5 cellular contexts compared by ENCODE assay signal in the genomic region with DNA sequence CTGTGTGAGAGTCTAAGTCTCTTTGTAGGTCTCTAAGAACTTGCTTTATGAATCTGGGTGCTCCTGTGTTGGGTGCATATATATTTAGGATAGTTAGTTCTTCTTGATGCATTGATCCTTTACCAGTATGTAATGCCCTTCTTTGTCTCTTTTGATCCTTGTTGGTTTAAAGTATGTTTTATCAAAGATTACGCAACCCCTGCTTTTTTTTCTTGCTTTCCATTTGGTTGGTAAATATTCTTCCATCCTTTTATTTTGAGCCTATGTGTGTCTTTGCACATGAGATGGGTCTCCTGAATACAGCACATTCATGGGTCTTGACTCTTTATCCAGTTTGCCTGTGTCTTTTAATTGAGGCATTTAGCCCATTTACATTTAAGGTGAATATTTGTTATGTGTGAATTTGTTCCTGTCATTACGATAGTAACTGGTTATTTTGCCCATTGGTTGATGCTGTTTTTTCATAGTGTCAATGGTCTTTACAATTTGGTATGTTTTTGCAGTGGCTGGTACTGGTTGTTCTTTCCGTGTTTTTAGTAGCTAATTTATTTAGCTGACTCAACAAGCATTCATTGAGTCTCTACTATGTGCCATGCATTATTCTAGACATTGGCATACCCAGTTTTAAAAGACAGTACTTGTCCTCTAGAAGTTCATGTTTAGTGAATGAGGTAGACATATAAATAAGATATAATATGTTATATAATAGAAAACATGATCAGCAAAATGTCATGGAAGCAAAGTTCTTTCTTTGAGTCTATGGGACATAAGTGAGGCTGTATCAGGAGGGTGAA.
TF ChIP-seq lines count a peak whose summit lies in the region.

No MANE protein-coding gene starts in this region.

TF ChIP-seq in A549, 52 proteins besides CTCF, POLR2A, EP300 and RAD21:
- TF ChIP-seq CEBPB (IDR thresholded peaks at IDR 0.05), result peak; percentile 70 to 84; a peak in 3 of 4 replicates

TF ChIP-seq in HEK293, 187 proteins besides CTCF, POLR2A, EP300 and RAD21:
- peak; percentile 74 for TF ChIP-seq ZNF529 (tag by site-specific recombination; IDR thresholded peaks at IDR 0.05; ENCODE audit: insufficient replicate concordance)

TF ChIP-seq in Ishikawa, 13 proteins besides CTCF, POLR2A, EP300 and RAD21:
- TF ChIP-seq CEBPB (IDR thresholded peaks at IDR 0.05), result peak; percentile 81

TF ChIP-seq in H1, 55 proteins besides CTCF, POLR2A, EP300 and RAD21:
- TF ChIP-seq CEBPB (IDR thresholded peaks at IDR 0.05; ENCODE audit: low read depth, low read length), result peak; percentile 35; the same call in 1 of the 2 replicates

TF ChIP-seq in HepG2, 621 proteins besides CTCF, POLR2A, EP300 and RAD21:
- TF ChIP-seq CEBPB (IDR thresholded peaks at IDR 0.05; ENCODE audit: borderline replicate concordance, low read depth, low read length) (peak; percentile 78), CEBPG (CRISPR knock-in tag; IDR thresholded peaks at IDR 0.05) (peak; percentile 56)
